ENCODE assay signal across 1 cellular context in the genomic region with DNA sequence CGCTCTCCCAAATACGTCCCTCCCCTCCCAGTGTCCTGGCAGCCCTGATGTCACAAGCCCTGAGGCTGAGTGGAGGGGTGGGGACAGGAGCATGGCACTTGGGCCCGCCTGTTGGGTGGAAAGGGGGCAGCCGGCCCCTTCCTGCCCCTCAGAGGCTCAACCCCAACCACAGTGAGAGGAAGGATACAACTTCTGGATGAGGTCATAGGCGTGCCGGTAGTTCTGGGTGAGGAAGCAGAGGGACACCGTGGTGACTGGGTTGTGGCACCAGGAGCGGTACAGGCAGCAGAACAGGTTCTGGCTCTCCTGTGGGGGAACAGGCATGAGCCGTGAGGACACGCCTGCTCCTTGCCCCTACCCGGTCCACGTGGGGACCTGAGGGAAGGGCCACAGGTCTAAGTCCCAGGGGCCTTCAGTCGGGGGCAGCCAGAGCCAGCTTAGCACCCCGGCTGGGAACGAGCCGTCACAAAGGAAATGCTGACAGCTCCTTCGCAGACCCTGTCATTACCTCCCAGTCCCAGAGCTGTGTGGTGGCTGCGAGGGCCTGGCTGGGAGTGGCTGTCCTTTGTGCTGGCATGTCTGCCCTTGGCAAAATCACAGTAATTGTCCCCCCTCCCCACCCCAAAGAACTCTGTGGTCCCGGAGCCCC.
TF ChIP-seq lines count a peak whose summit lies in the region.

No MANE protein-coding gene starts in this region.

TF ChIP-seq in H1, 55 proteins besides CTCF, POLR2A, EP300 and RAD21:
- TF ChIP-seq BRCA1 (IDR thresholded peaks at IDR 0.05; ENCODE audit: low read depth, low read length) (no peak), PHF8 (conservative IDR thresholded peaks at IDR 0.05; ENCODE audit: low read depth, low read length) (no peak), SP4 (IDR thresholded peaks at IDR 0.05; ENCODE audit: low read length) (no peak), TAF7 (optimal IDR thresholded peaks at IDR 0.05; ENCODE audit: borderline replicate concordance, low read depth, low read length) (no peak), BCL11A (IDR thresholded peaks at IDR 0.05; ENCODE audit: low read depth in 2 of 2, low read length in 2 of 2) (no peak)
